21 cellular contexts compared by ENCODE assay signal in the genomic region with DNA sequence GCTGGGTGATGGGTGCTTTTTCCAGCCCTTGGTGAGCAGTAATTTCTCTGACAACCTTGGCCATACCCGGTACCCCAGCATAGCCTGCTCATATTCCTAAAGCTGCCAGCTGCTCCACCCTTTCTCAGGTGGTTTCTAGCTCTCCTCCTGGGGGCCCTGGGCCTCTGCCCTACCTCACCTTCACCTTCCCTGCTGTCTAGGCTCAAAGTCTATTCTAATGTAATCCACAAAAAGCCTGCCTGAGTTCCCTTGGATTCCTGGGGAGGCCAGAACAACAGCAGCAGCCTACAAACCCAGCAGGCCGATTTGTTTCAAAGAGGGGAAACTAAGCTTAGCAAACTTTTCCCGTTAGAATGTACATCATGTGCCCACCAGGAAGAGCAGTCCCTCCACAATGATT.
"Had no signal": no experiment of that assay in that cellular context is flagged by ENCODE, and none has a peak within 500 bp of the region (broad histone marks: within the 10 kb centered on the region; RNA-seq: fewer than 3 reads in every experiment).

No MANE protein-coding gene starts in this region.

- ATAC-seq: activated CD4-positive, alpha-beta T cell treated with anti-CD3 and anti-CD28 coated beads for 36 hours; activated T-helper 17 cell treated with anti-CD3 and anti-CD28 coated beads, Interleukin-2, amount 50 U/mL, for 72 hours; foreskin keratinocyte; lower lobe of right lung; stimulated activated naive B cell treated with anti-CD40 and anti-IgM and Interleukin-4, amounts not matched to agents 10 μg/mL and 1 μg/mL and 100 μg/mL, for 72 hours; upper lobe of right lung had no signal

- H3K27me3 Mint-ChIP-seq: activated naive CD8-positive, alpha-beta T cell treated with anti-CD3 and anti-CD28 coated beads for 36 hours had no signal

- H3K27ac Mint-ChIP-seq: activated B cell treated with CpG ODN at 0.5 μM for 24 hours; activated CD4-positive, alpha-beta T cell treated with anti-CD3 and anti-CD28 coated beads for 36 hours; activated naive CD8-positive, alpha-beta T cell treated with anti-CD3 and anti-CD28 coated beads for 36 hours; activated T-cell treated with anti-CD3 and anti-CD28 coated beads, Interleukin-2, amount 50 U/mL, for 24 hours; dendritic cell treated with granulocyte-macrophage colony-stimulating factor and Interleukin-4, amounts not matched to agents 40 ng/mL and 50 ng/mL, for 4 days; naive thymus-derived CD4-positive, alpha-beta T cell; progenitor cell of endocrine pancreas had no signal

- H3K27ac ChIP-seq: foreskin keratinocyte, lower lobe of right lung, sigmoid colon, thyroid gland, upper lobe of right lung had no signal

- H3K27me3 ChIP-seq: sigmoid colon, thyroid gland, upper lobe of right lung had no signal

- DNase-seq: activated B cell treated with CpG ODN at 0.5 μM for 24 hours; activated CD4-positive, alpha-beta T cell treated with anti-CD3 and anti-CD28 coated beads for 36 hours; activated CD4-positive, alpha-beta T cell treated with anti-CD3 and anti-CD28 coated beads, Interleukin-2, amount 50 U/mL, for 4 hours; activated CD8-positive, alpha-beta memory T cell treated with anti-CD3 and anti-CD28 coated beads for 24 hours; activated CD8-positive, alpha-beta memory T cell treated with anti-CD3 and anti-CD28 coated beads, Interleukin-2, amount 50 U/mL, for 4 hours; activated naive CD8-positive, alpha-beta T cell treated with anti-CD3 and anti-CD28 coated beads for 36 hours; activated T-cell treated with anti-CD3 and anti-CD28 coated beads, Interleukin-2, amount 50 U/mL, for 24 hours; effector CD8-positive, alpha-beta T cell; foreskin keratinocyte; lower lobe of right lung; naive thymus-derived CD4-positive, alpha-beta T cell; sigmoid colon; stimulated activated CD4-positive, alpha-beta T cell treated with anti-CD3 and anti-CD28 coated beads, Interleukin-2, amount 100 ng/mL, for 48 hours; stimulated activated CD8-positive, alpha-beta memory T cell treated with anti-CD3 and anti-CD28 coated beads, Interleukin-4, amount 100 ng/mL, for 48 hours; stimulated activated naive B cell treated with anti-CD40 and anti-IgM and Interleukin-4, amounts not matched to agents 10 μg/mL and 1 μg/mL and 100 μg/mL, for 72 hours; T-helper 9 cell; thyroid gland; upper lobe of right lung had no signal

- H3K4me3 Mint-ChIP-seq: activated B cell treated with CpG ODN at 0.5 μM for 24 hours; activated CD4-positive, alpha-beta T cell treated with anti-CD3 and anti-CD28 coated beads for 36 hours; activated naive CD8-positive, alpha-beta T cell treated with anti-CD3 and anti-CD28 coated beads for 36 hours; activated T-cell treated with anti-CD3 and anti-CD28 coated beads, Interleukin-2, amount 50 U/mL, for 24 hours; activated T-helper 17 cell treated with anti-CD3 and anti-CD28 coated beads, Interleukin-2, amount 50 U/mL, for 72 hours; dendritic cell treated with granulocyte-macrophage colony-stimulating factor and Interleukin-4, amounts not matched to agents 40 ng/mL and 50 ng/mL, for 4 days; naive thymus-derived CD4-positive, alpha-beta T cell; stimulated activated naive B cell treated with anti-CD40 and anti-IgM and Interleukin-4, amounts not matched to agents 10 μg/mL and 1 μg/mL and 100 μg/mL, for 72 hours had no signal

- H3K36me3 Mint-ChIP-seq: activated naive CD8-positive, alpha-beta T cell treated with anti-CD3 and anti-CD28 coated beads for 36 hours; naive thymus-derived CD4-positive, alpha-beta T cell; stimulated activated naive B cell treated with anti-CD40 and anti-IgM and Interleukin-4, amounts not matched to agents 10 μg/mL and 1 μg/mL and 100 μg/mL, for 72 hours had no signal

- H3K9me3 Mint-ChIP-seq: activated B cell treated with CpG ODN at 0.5 μM for 24 hours; activated naive CD8-positive, alpha-beta T cell treated with anti-CD3 and anti-CD28 coated beads for 36 hours; activated T-cell treated with anti-CD3 and anti-CD28 coated beads, Interleukin-2, amount 50 U/mL, for 24 hours; activated T-helper 17 cell treated with anti-CD3 and anti-CD28 coated beads, Interleukin-2, amount 50 U/mL, for 72 hours; dendritic cell treated with granulocyte-macrophage colony-stimulating factor and Interleukin-4, amounts not matched to agents 40 ng/mL and 50 ng/mL, for 4 days; naive thymus-derived CD4-positive, alpha-beta T cell; stimulated activated naive B cell treated with anti-CD40 and anti-IgM and Interleukin-4, amounts not matched to agents 10 μg/mL and 1 μg/mL and 100 μg/mL, for 72 hours had no signal

- H3K4me1 Mint-ChIP-seq: activated B cell treated with CpG ODN at 0.5 μM for 24 hours; activated CD4-positive, alpha-beta T cell treated with anti-CD3 and anti-CD28 coated beads for 36 hours; stimulated activated naive B cell treated with anti-CD40 and anti-IgM and Interleukin-4, amounts not matched to agents 10 μg/mL and 1 μg/mL and 100 μg/mL, for 72 hours had no signal
